In the genomic region with DNA sequence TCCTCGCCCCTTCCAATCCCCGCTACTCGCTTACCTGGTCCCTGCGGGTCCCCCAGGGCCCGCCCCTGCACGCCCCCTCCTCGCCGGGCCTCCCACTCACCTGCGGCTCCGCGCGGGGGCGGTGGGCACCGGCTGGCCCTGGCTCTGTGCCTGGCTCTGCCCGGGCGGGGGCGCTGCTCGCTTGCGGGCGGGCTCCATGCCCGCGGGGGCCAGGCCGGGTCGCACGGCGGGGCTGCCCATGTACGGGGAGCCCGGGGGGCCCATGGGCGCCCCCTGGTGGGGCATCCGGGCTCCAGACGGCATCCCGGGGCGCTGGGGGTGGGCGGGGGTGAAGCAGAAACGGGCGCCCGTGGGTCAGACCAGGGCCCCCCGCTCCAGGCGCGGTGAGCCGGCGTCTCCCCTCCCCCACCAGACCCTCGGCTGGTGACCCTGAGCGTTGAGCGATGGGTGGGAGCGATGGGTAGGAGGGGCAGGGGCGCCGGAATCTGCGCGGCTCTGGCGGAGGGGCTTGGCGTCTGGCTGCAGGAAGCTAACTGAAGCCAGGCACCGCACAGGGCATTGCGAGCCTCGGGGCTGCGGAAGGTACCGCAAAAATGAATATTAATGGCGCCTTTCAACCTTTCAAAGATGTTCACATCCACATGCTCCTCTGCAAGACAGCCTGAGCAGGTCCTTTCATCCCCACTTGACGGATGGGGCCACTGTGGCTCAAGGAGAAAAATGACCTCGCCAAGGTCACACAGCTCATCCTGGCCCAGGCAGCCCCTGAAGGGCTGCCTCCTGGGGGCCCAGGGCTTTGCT, we compare ENCODE assay signal across 9 cellular contexts. TPM values are rescaled to one million over a fixed set of nuclear protein-coding genes. Genes with fewer than 3 reads are reported as not detected.
DNase-seq lines count a peak whose midpoint lies in the region; ATAC-seq and TF ChIP-seq lines count a peak whose summit lies in the region.
"Had no signal": no experiment of that assay in that cellular context is flagged by ENCODE, and none has a peak within 500 bp of the region (broad histone marks: within the 10 kb centered on the region; RNA-seq: fewer than 3 reads in every experiment).

No MANE protein-coding gene starts in this region.

- TF ChIP-seq CTCF in GM10248 (IDR thresholded peaks at IDR 0.05; ENCODE audit: control extremely low read depth, extremely low read depth, low read depth, missing control alignments) (peak; percentile 48), mucosa of descending colon (IDR thresholded peaks at IDR 0.05) (peak; percentile 28), suprapubic skin (IDR thresholded peaks at IDR 0.05) (peak; percentile 7 to 81)

- no peak for TF ChIP-seq EP300 in suprapubic skin (IDR thresholded peaks at IDR 0.05)

- CTCF ChIA-PET in GM10248 (lab: Yijun Ruan, JAX), result interaction anchor here (0.6 to 6.6 kb wide), 18 partner anchors 11 to 202 kb away, joined by 3 to 78 read pairs (median 8); partner anchors contain the start of genes ABCF2 and CHPF2

- WGBS in suprapubic skin, result 8% methylated on average over 9 of the region's 60 CpGs

- H3K27ac ChIP-seq in HUES48 (ENCODE audit: low read depth, low read length) (no peak overlapping the region), suprapubic skin (no peak overlapping the region)

- H3K4me3 ChIP-seq in HUES48 (ENCODE audit: low read depth, low read length), result peak overlapping the region; percentile 50
- no peak overlapping the region for H3K4me3 ChIP-seq in mucosa of descending colon
- peak overlapping the region; percentile 44 for H3K4me3 ChIP-seq in suprapubic skin

- POLR2A ChIA-PET in GM10248 (lab: Yijun Ruan, JAX), result no interaction called here

- intact Hi-C loops in mucosa of descending colon (cut with DNase I, micrococcal nuclease), result no loop called here

- H3K36me3 ChIP-seq in HUES48 (ENCODE audit: control insufficient read depth, insufficient read depth, low read length) (no peaks in the 10 kb centered on the region), mucosa of descending colon (ENCODE audit: low read depth) (no peaks in the 10 kb centered on the region), suprapubic skin (peaks cover 10% of the 10 kb centered on the region)

- H3K27me3 ChIP-seq in HUES48 (ENCODE audit: control insufficient read depth, insufficient read depth, low read length) (peaks cover 58% of the 10 kb centered on the region), suprapubic skin (peaks cover 9% of the 10 kb centered on the region)

- H3K9ac ChIP-seq in HUES48 (ENCODE audit: low read depth, low read length), result no peak overlapping the region

- peak; percentile 88 for DNase-seq in GM10248 (ENCODE audit: extremely low spot score)
- peak; percentile 58 to 64 for DNase-seq in activated CD4-positive, alpha-beta T cell treated with anti-CD3 and anti-CD28 coated beads for 4 hours
- DNase-seq in ecto neural progenitor cell (ENCODE audit: low spot score), result peak; percentile 79
- peak in 2 of 3 donors; percentile 60 to 63 for DNase-seq in mucosa of descending colon
- no peak for DNase-seq in suprapubic skin (ENCODE audit: low spot score in 2 of 2)

- no peaks in the 10 kb centered on the region for H3K9me3 ChIP-seq in HUES48 (ENCODE audit: control insufficient read depth, insufficient read depth, low read length)
- H3K9me3 ChIP-seq in mucosa of descending colon, result no peaks in the 10 kb centered on the region
- H3K9me3 ChIP-seq in suprapubic skin, result no peaks in the 10 kb centered on the region

- H3K4me1 ChIP-seq in HUES48 (ENCODE audit: control insufficient read depth, insufficient read depth, low read length), result peaks cover 46% of the 10 kb centered on the region
- H3K4me1 ChIP-seq in mucosa of descending colon (ENCODE audit: low read depth), result peaks cover 28% of the 10 kb centered on the region
- peaks cover 60% of the 10 kb centered on the region for H3K4me1 ChIP-seq in suprapubic skin

- ATAC-seq in mucosa of descending colon (peak; percentile 46), HG02763 (IDR thresholded peaks at IDR 0.05; ENCODE audit: unreplicated experiment) (no peak), HG03108 (IDR thresholded peaks at IDR 0.05; ENCODE audit: unreplicated experiment) (no peak)

- TF ChIP-seq POLR2A in suprapubic skin (IDR thresholded peaks at IDR 0.05), result no peak

RNA-seq across cellular contexts. Expression of gene SMARCD3, which starts 2.9 kb away (rescaled TPM):
- total RNA-seq in mucosa of descending colon (10 to 100 TPM in 2 of 3 donors, 1 to 10 TPM in 1; 5.1 to 44.3 (median 10.0) TPM), suprapubic skin (10 to 100 TPM in 2 of 4 donors, 1 to 10 TPM in 2; 9.6 to 15.8 (median 10.9) TPM)

RNA-seq across cellular contexts. Expression of gene CHPF2, which starts 13.3 kb away (rescaled TPM):
- total RNA-seq in mucosa of descending colon, result 10 to 100 TPM; 38.3 to 52.2 (median 41.5) TPM
- 10 to 100 TPM; 21.5 to 28.6 (median 25.4) TPM for total RNA-seq in suprapubic skin

RNA-seq across cellular contexts. Expression of gene ABCF2, which starts 18.6 kb away (rescaled TPM):
- total RNA-seq in mucosa of descending colon (10 to 100 TPM; 27.0 to 36.4 (median 28.4) TPM), suprapubic skin (10 to 100 TPM; 25.3 to 96.5 (median 40.1) TPM)

RNA-seq across cellular contexts. Expression of gene H2BK1, which starts 35.3 kb away (rescaled TPM):
- not detected for total RNA-seq in mucosa of descending colon
- not detected for total RNA-seq in suprapubic skin
- total RNA-seq: activated CD8-positive, alpha-beta memory T cell treated with anti-CD3 and anti-CD28 coated beads for 36 hours had no signal

RNA-seq across cellular contexts. Expression of gene ASB10, which starts 58.5 kb away (rescaled TPM):
- total RNA-seq in mucosa of descending colon, result not detected
- total RNA-seq in suprapubic skin, result not detected
- total RNA-seq: activated CD8-positive, alpha-beta memory T cell treated with anti-CD3 and anti-CD28 coated beads for 36 hours had no signal

Comparison
In these comparisons a context has a peak if more than half of its experiments do, and no peak if none do; other contexts are left out.
1. DNase-seq: peak in GM10248 (single experiment), activated CD4-positive, alpha-beta T cell treated with anti-CD3 and anti-CD28 coated beads for 4 hours (2 of 2), ecto neural progenitor cell (single experiment) and mucosa of descending colon (2 of 3); none in suprapubic skin (0 of 2).
2. Peak in every context shown above with its lines, with median percentiles within 50 percentile points of each other: CTCF ChIP-seq.